ENCODE assay signal across 9 cellular contexts in genomic region chr17:4485676-4486646, GRCh38. TPM values are rescaled to one million over a fixed set of nuclear protein-coding genes. Genes with fewer than 3 reads are reported as not detected.
DNase-seq lines count a peak whose midpoint lies in the region; ATAC-seq, FAIRE-seq and TF ChIP-seq lines count a peak whose summit lies in the region.
"Had no signal": no experiment of that assay in that cellular context is flagged by ENCODE, and none has a peak within 500 bp of the region (broad histone marks: within the 10 kb centered on the region; RNA-seq: fewer than 3 reads in every experiment).

No MANE protein-coding gene starts in this region.

- peaks cover 2 to 11% of the 10 kb centered on the region in 2 donors for H3K36me3 Mint-ChIP-seq in CD14-positive monocyte
- no peaks in the 10 kb centered on the region for H3K36me3 Mint-ChIP-seq in activated naive CD8-positive, alpha-beta T cell treated with anti-CD3 and anti-CD28 coated beads, Interleukin-2, amount 50 U/mL, for 24 hours (ENCODE audit: low read depth)

- TF ChIP-seq CTCF in CD14-positive monocyte (IDR thresholded peaks at IDR 0.05) = no peak

- peaks cover 0 to 1% (median 0%) of the 10 kb centered on the region in 7 donors for H3K9me3 Mint-ChIP-seq in CD14-positive monocyte
- H3K9me3 Mint-ChIP-seq in activated naive CD8-positive, alpha-beta T cell treated with anti-CD3 and anti-CD28 coated beads, Interleukin-2, amount 50 U/mL, for 24 hours = no peaks in the 10 kb centered on the region

- no peak for FAIRE-seq in H54 (lab: Jason Lieb, UNC)

- TF ChIP-seq POLR2A in H54 (IDR thresholded peaks at IDR 0.05; ENCODE audit: low read depth, low read length) = no peak

- H3K4me3 Mint-ChIP-seq in CD14-positive monocyte = peak overlapping the region; percentile 58 to 79
- H3K4me3 Mint-ChIP-seq in activated naive CD8-positive, alpha-beta T cell treated with anti-CD3 and anti-CD28 coated beads, Interleukin-2, amount 50 U/mL, for 24 hours = peak overlapping the region; percentile 82

- ATAC-seq in activated naive CD8-positive, alpha-beta T cell treated with anti-CD3 and anti-CD28 coated beads, Interleukin-2, amount 50 U/mL, for 24 hours = peak; percentile 86
- no peak for ATAC-seq in GM19035 (IDR thresholded peaks at IDR 0.05; ENCODE audit: unreplicated experiment)

- peaks cover 53% of the 10 kb centered on the region for H3K4me1 Mint-ChIP-seq in CD14-positive monocyte
- H3K4me1 Mint-ChIP-seq in activated naive CD8-positive, alpha-beta T cell treated with anti-CD3 and anti-CD28 coated beads, Interleukin-2, amount 50 U/mL, for 24 hours = peaks cover 32% of the 10 kb centered on the region

- DNase-seq in CD14-positive monocyte (ENCODE audit: low spot score) (no peak), AG20443 (ENCODE audit: low spot score) (no peak), H54 (ENCODE audit: insufficient read length, low spot score) (no peak), mesenteric fat pad (ENCODE audit: low spot score) (no peak)
- DNase-seq in activated CD4-positive, alpha-beta T cell treated with anti-CD3 and anti-CD28 coated beads, Interleukin-2, amount 50 U/mL, for 1 hour = peak; percentile 43
- DNase-seq in activated naive CD8-positive, alpha-beta T cell treated with anti-CD3 and anti-CD28 coated beads, Interleukin-2, amount 50 U/mL, for 24 hours = peak; percentile 54
- DNase-seq in stimulated activated CD4-positive, alpha-beta T cell treated with anti-CD3 and anti-CD28 coated beads, Interleukin-2, amount 100 ng/mL, for 24 hours = peak; percentile 54 to 65

- peak overlapping the region in 1 of 7 donors; percentile 66 for H3K27ac Mint-ChIP-seq in CD14-positive monocyte
- H3K27ac Mint-ChIP-seq in activated naive CD8-positive, alpha-beta T cell treated with anti-CD3 and anti-CD28 coated beads, Interleukin-2, amount 50 U/mL, for 24 hours = peak overlapping the region; percentile 71

- intact Hi-C loops in CD14-positive monocyte (cut with micrococcal nuclease) = no loop called here

- H3K27me3 Mint-ChIP-seq in CD14-positive monocyte (ENCODE audit: low read depth in 3 of 3) = peaks cover 0 to 4% (median 0%) of the 10 kb centered on the region in 3 donors
- no peaks in the 10 kb centered on the region for H3K27me3 Mint-ChIP-seq in activated naive CD8-positive, alpha-beta T cell treated with anti-CD3 and anti-CD28 coated beads, Interleukin-2, amount 50 U/mL, for 24 hours

RNA-seq across cellular contexts. Expression of gene SPNS2, which starts 12.7 kb away (rescaled TPM):
- under 1 TPM in 1 of 2 donors, not detected in 1; 0.33 TPM for polyA plus RNA-seq in CD14-positive monocyte
- total RNA-seq in mesenteric fat pad = 18.6 TPM

RNA-seq across cellular contexts. Expression of gene SPNS3, which starts 52.2 kb away (rescaled TPM):
- polyA plus RNA-seq in CD14-positive monocyte = 1 to 10 TPM; 2.3 to 4.5 TPM
- total RNA-seq in mesenteric fat pad = not detected
- total RNA-seq: LHCN-M2 had no signal

Comparison
In these comparisons a context has a peak if more than half of its experiments do, and no peak if none do; other contexts are left out.
1. DNase-seq: peak in activated CD4-positive, alpha-beta T cell treated with anti-CD3 and anti-CD28 coated beads, Interleukin-2, amount 50 U/mL, for 1 hour (single experiment), activated naive CD8-positive, alpha-beta T cell treated with anti-CD3 and anti-CD28 coated beads, Interleukin-2, amount 50 U/mL, for 24 hours (single experiment) and stimulated activated CD4-positive, alpha-beta T cell treated with anti-CD3 and anti-CD28 coated beads, Interleukin-2, amount 100 ng/mL, for 24 hours (2 of 2); none in CD14-positive monocyte (single experiment), AG20443 (single experiment), H54 (single experiment) and mesenteric fat pad (single experiment).